In the genomic region with DNA sequence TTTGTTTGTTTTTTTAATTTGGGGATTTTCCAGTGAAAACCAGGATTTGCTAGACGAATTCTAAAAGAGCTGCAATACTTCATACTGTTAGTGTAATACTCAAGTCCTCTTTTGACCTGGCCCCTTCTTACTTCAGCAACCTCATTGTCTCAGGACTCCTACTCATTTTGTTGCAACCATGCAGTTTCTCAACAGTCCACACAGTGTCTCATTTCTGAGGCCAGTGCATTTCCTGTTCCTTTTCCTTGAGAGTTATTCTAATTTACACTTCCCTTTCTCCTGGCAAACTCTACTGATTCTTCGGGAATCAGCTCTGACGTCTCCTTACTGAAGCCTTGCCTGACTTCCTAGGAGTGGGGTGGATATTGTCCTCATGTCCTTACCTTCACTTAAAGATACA, we compare ENCODE assay signal across 19 cellular contexts. TPM values are rescaled to one million over a fixed set of nuclear protein-coding genes. Genes with fewer than 3 reads are reported as not detected.
DNase-seq lines count a peak whose midpoint lies in the region; ATAC-seq, FAIRE-seq and TF ChIP-seq lines count a peak whose summit lies in the region.
"Had no signal": no experiment of that assay in that cellular context is flagged by ENCODE, and none has a peak within 500 bp of the region (broad histone marks: within the 10 kb centered on the region; RNA-seq: fewer than 3 reads in every experiment).

No MANE protein-coding gene starts in this region.

- no peaks in the 10 kb centered on the region for H3K27me3 Mint-ChIP-seq in natural killer cell (ENCODE audit: low read depth in 2 of 2)
- H3K27me3 Mint-ChIP-seq: CD4-positive, alpha-beta T cell had no signal

- no TSS peak for BruUV-seq in K562 (replicated peaks; lab: Mats Ljungman, UMichigan)

- H3K9me3 ChIP-seq in K562 (replicated peaks; ENCODE audit: control insufficient read depth, insufficient read depth, low read depth, low read length) (no peaks in the 10 kb centered on the region), lower lobe of right lung (no peaks in the 10 kb centered on the region)
- H3K9me3 ChIP-seq: gastroesophageal sphincter, thoracic aorta had no signal

- H3K4me3 Mint-ChIP-seq in natural killer cell = no peak overlapping the region
- H3K4me3 Mint-ChIP-seq: CD4-positive, alpha-beta T cell had no signal

- no peak overlapping the region for H3K9ac ChIP-seq in K562 (ENCODE audit: insufficient read depth in 1 of 2, low read depth in 2 of 2, low read length in 2 of 2)

- peaks cover 25% of the 10 kb centered on the region for H3K36me3 Mint-ChIP-seq in natural killer cell

- H3K79me2 ChIP-seq in K562 (ENCODE audit: control insufficient read depth, insufficient read depth, low read length) = no peaks in the 10 kb centered on the region

- in situ Hi-C loops in K562 (cut with MboI) = no loop called here

- no peak for TF ChIP-seq CTCF in K562 (IDR thresholded peaks at IDR 0.05 in 2 of 3, conservative IDR thresholded peaks at IDR 0.05 in 1 of 3; ENCODE audit: insufficient read depth in 2 of 3, low read depth in 1 of 3, low read length in 3 of 3)
- TF ChIP-seq CTCF in lower lobe of right lung (IDR thresholded peaks at IDR 0.05) = no peak
- TF ChIP-seq CTCF in GM10266 (IDR thresholded peaks at IDR 0.05; ENCODE audit: control insufficient read depth, insufficient read depth, low read depth, missing control alignments) = no peak
- TF ChIP-seq CTCF in natural killer cell (IDR thresholded peaks at IDR 0.05) = no peak

- FAIRE-seq in K562 (lab: Jason Lieb, UNC) = peak; percentile 15
- FAIRE-seq: GM18507, HTR-8/SVneo had no signal

- H3K27ac Mint-ChIP-seq in natural killer cell = peak overlapping the region in 1 of 2 donors; percentile 5
- H3K27ac Mint-ChIP-seq: CD4-positive, alpha-beta T cell had no signal

- no peaks in the 10 kb centered on the region for H3K9me1 ChIP-seq in K562 (ENCODE audit: control insufficient read depth, insufficient read depth, low read length)

- no peaks in the 10 kb centered on the region for H3K9me3 Mint-ChIP-seq in natural killer cell
- H3K9me3 Mint-ChIP-seq: CD4-positive, alpha-beta T cell had no signal

- H3K27me3 ChIP-seq in K562 (ENCODE audit: control insufficient read depth in 2 of 2, insufficient read depth in 2 of 2, low read length in 2 of 2) (no peaks in the 10 kb centered on the region), lower lobe of right lung (ENCODE audit: low read depth) (no peaks in the 10 kb centered on the region)
- H3K27me3 ChIP-seq: gastroesophageal sphincter had no signal

- no peak overlapping the region for H3K4me2 ChIP-seq in K562 (ENCODE audit: insufficient read depth, low read length)

- intact Hi-C loops in K562 (cut with micrococcal nuclease) = no loop called here
- intact Hi-C loops in lower lobe of right lung (cut with DNase I) = no loop called here
- intact Hi-C loops in natural killer cell (cut with micrococcal nuclease) = no loop called here

- ATAC-seq in K562 (peak; percentile 60), lower lobe of right lung (peak; percentile 65 to 68), natural killer cell (no peak)
- ATAC-seq: gastroesophageal sphincter had no signal

- no peak for TF ChIP-seq POLR2A in K562 (conservative IDR thresholded peaks at IDR 0.05)

- no peak overlapping the region for H2AFZ ChIP-seq in K562 (ENCODE audit: low read depth, low read length)

- 61% methylated on average over 2 of the region's 3 CpGs for WGBS in K562 (ENCODE audit: insufficient coverage, low coverage, missing lambda C conversion rate)

- no peak for TF ChIP-seq EP300 in K562 (IDR thresholded peaks at IDR 0.05; ENCODE audit: low read length)

- H3K4me1 ChIP-seq in K562 (replicated peaks in 1 of 2; ENCODE audit: control insufficient read depth in 2 of 2, insufficient read depth in 2 of 2, low read length in 2 of 2) = no peaks in the 10 kb centered on the region
- no peaks in the 10 kb centered on the region for H3K4me1 ChIP-seq in lower lobe of right lung
- H3K4me1 ChIP-seq: gastroesophageal sphincter had no signal

- POLR2A ChIA-PET in K562 (lab: Yijun Ruan, JAX) = no interaction called here

- no peak overlapping the region for H3K4me3 ChIP-seq in K562
- no peak overlapping the region for H3K4me3 ChIP-seq in lower lobe of right lung
- H3K4me3 ChIP-seq: coronary artery, gastroesophageal sphincter, thoracic aorta had no signal

- CTCF ChIA-PET in K562 (lab: Yijun Ruan, JAX; ENCODE audit: low intra/inter-chr PET ratio) = no interaction called here

- no peaks in the 10 kb centered on the region for H4K20me1 ChIP-seq in K562 (replicated peaks; ENCODE audit: control insufficient read depth, insufficient read depth, low read length)

- no peak for TF ChIP-seq RAD21 in K562 (CRISPR knock-in tag; conservative IDR thresholded peaks at IDR 0.05 in 1 of 2, IDR thresholded peaks at IDR 0.05 in 1 of 2)

- peak; percentile 13 for DNase-seq in COLO829 (ENCODE audit: low spot score)
- peak; percentile 10 for DNase-seq in LHCN-M2 (ENCODE audit: low read depth)
- no peak for DNase-seq in K562 (ENCODE audit: extremely low read depth in 1 of 4, low spot score in 3 of 4)
- no peak for DNase-seq in lower lobe of right lung
- DNase-seq in T-helper 2 cell = no peak
- no peak for DNase-seq in GM10266 (ENCODE audit: extremely low spot score)
- DNase-seq in NCI-H1048 (lab: John Stamatoyannopoulos, UW) = no peak
- DNase-seq in natural killer cell = no peak
- DNase-seq: CD4-positive, alpha-beta T cell; GDM1; islet precursor cell; NCI-H1436; NCI-H526 treated with DMSO at 0.1 percent for 48 hours; SHP77 treated with DMSO at 0.1 percent for 48 hours had no signal

- H3K27ac ChIP-seq in K562 (ENCODE audit: extremely low read depth, low read depth, low read length) = no peak overlapping the region
- H3K27ac ChIP-seq in lower lobe of right lung = no peak overlapping the region
- H3K27ac ChIP-seq: coronary artery, gastroesophageal sphincter, thoracic aorta had no signal

- peaks cover 14% of the 10 kb centered on the region; the same call in 1 of the 3 replicates for H3K36me3 ChIP-seq in K562 (ENCODE audit: control insufficient read depth, insufficient read depth, low read length)
- peaks cover 67% of the 10 kb centered on the region for H3K36me3 ChIP-seq in lower lobe of right lung

- peaks cover 0 to 3% of the 10 kb centered on the region in 2 donors for H3K4me1 Mint-ChIP-seq in natural killer cell

TF ChIP-seq in K562, 482 proteins besides CTCF, POLR2A, EP300 and RAD21:
- TF ChIP-seq ZNF586 (CRISPR knock-in tag; conservative IDR thresholded peaks at IDR 0.05) (no peak), PHF21A (IDR thresholded peaks at IDR 0.05; ENCODE audit: borderline replicate concordance, low read depth) (no peak), TAF9B (IDR thresholded peaks at IDR 0.05; ENCODE audit: partially characterized antibody) (no peak), GATAD2A (IDR thresholded peaks at IDR 0.05) (no peak), DDX20 (tag; IDR thresholded peaks at IDR 0.05; ENCODE audit: low read depth) (no peak)

RNA-seq across cellular contexts. Expression of gene NSUN3, which starts 35.6 kb away (rescaled TPM):
- 8.5 and 9.0 TPM in 2 replicates for total RNA-seq in LHCN-M2 (2014; rRNA removed)
- polyA plus RNA-seq in LHCN-M2 (2012) = 3.7 TPM
- total RNA-seq in K562 (2011; cell fraction: chromatin; rRNA removed; ENCODE audit: low replicate concordance) = 29.8 and 34.9 TPM in 2 replicates
- total RNA-seq in K562 (2011; cell fraction: nucleolus; rRNA removed) = 8.5 and 20.7 TPM in 2 replicates
- 23.6 and 24.1 TPM in 2 replicates for total RNA-seq in K562 (2011; cell fraction: nucleoplasm; rRNA removed)
- 4.4 and 4.9 TPM in 2 replicates for total RNA-seq in K562 (2014; rRNA removed)
- 10.8 and 10.9 TPM in 2 replicates for total RNA-seq in K562 (2014; rRNA removed; fragmentation: Illumina TruSeq; extraction: Trizol)
- 9.2 and 12.3 TPM in 2 replicates for total RNA-seq in K562 (2015; rRNA removed; fragmentation: Illumina TruSeq; extraction: Trizol)
- 5.4 and 6.3 TPM in 2 replicates for total RNA-seq in K562 (2021)
- polyA plus RNA-seq in K562 (2011; rRNA removed) = 7.3 and 7.6 TPM in 2 replicates
- 4.0 and 4.1 TPM in 2 replicates for polyA plus RNA-seq in K562 (2011; cell fraction: cytosol; rRNA removed)
- 6.9 and 11.9 TPM in 2 replicates for polyA plus RNA-seq in K562 (2011; cell fraction: nucleus; rRNA removed)
- polyA plus RNA-seq in K562 (2012) = 6.1 and 6.2 TPM in 2 replicates
- 6.5 and 9.9 TPM in 2 replicates for polyA plus RNA-seq in K562 (2014; fragmentation: Illumina TruSeq; extraction: Trizol)
- polyA plus RNA-seq in K562 (2014; fragmentation: Nextera tagmentation; extraction: Ambion mirVana) = 1 to 10 TPM; 6.9 to 8.1 TPM
- polyA plus RNA-seq in K562 (2014; rRNA removed) = 5.2 and 7.7 TPM in 2 replicates
- polyA minus RNA-seq in K562 (2011; rRNA and poly(A)+ RNA removed) = 9.5 and 11.5 TPM in 2 replicates
- polyA minus RNA-seq in K562 (2011; cell fraction: cytosol; rRNA and poly(A)+ RNA removed) = 2.3 and 6.2 TPM in 2 replicates
- 16.8 and 19.4 TPM in 2 replicates for polyA minus RNA-seq in K562 (2011; cell fraction: nucleus; rRNA and poly(A)+ RNA removed)
- 18.0 TPM for total RNA-seq in lower lobe of right lung
- 10 to 100 TPM; 24.0 to 32.4 (median 28.6) TPM for total RNA-seq in natural killer cell

RNA-seq across cellular contexts. Expression of gene DHFR2, which starts 35.8 kb away (rescaled TPM):
- 3.5 and 4.2 TPM in 2 replicates for total RNA-seq in LHCN-M2 (2014; rRNA removed)
- 1.5 TPM for polyA plus RNA-seq in LHCN-M2 (2012)
- total RNA-seq in K562 (2011; cell fraction: chromatin; rRNA removed; ENCODE audit: low replicate concordance) = 0.44 and 2.5 TPM in 2 replicates
- 0.92 and 1.5 TPM in 2 replicates for total RNA-seq in K562 (2011; cell fraction: nucleolus; rRNA removed)
- 1.3 and 1.5 TPM in 2 replicates for total RNA-seq in K562 (2011; cell fraction: nucleoplasm; rRNA removed)
- total RNA-seq in K562 (2014; rRNA removed) = 0.57 and 0.64 TPM in 2 replicates
- 1.6 and 2.3 TPM in 2 replicates for total RNA-seq in K562 (2014; rRNA removed; fragmentation: Illumina TruSeq; extraction: Trizol)
- total RNA-seq in K562 (2015; rRNA removed; fragmentation: Illumina TruSeq; extraction: Trizol) = 1.4 and 1.7 TPM in 2 replicates
- 1.1 and 1.4 TPM in 2 replicates for total RNA-seq in K562 (2021)
- 1.4 and 1.6 TPM in 2 replicates for polyA plus RNA-seq in K562 (2011; rRNA removed)
- 0.31 and 0.59 TPM in 2 replicates for polyA plus RNA-seq in K562 (2011; cell fraction: cytosol; rRNA removed)
- polyA plus RNA-seq in K562 (2011; cell fraction: nucleus; rRNA removed) = 0.65 and 0.87 TPM in 2 replicates
- 1.2 and 1.4 TPM in 2 replicates for polyA plus RNA-seq in K562 (2012)
- 1.4 TPM in 2 replicates for polyA plus RNA-seq in K562 (2014; fragmentation: Illumina TruSeq; extraction: Trizol)
- under 1 TPM; 0.68 to 0.83 TPM for polyA plus RNA-seq in K562 (2014; fragmentation: Nextera tagmentation; extraction: Ambion mirVana)
- polyA plus RNA-seq in K562 (2014; rRNA removed) = 0.82 and 1.1 TPM in 2 replicates
- polyA minus RNA-seq in K562 (2011; rRNA and poly(A)+ RNA removed) = 1.5 and 2.3 TPM in 2 replicates
- polyA minus RNA-seq in K562 (2011; cell fraction: cytosol; rRNA and poly(A)+ RNA removed) = 1.0 TPM in 2 replicates
- 1.2 and 2.3 TPM in 2 replicates for polyA minus RNA-seq in K562 (2011; cell fraction: nucleus; rRNA and poly(A)+ RNA removed)
- total RNA-seq in lower lobe of right lung = 9.2 TPM
- 1 to 10 TPM; 2.5 to 5.0 (median 3.9) TPM for total RNA-seq in natural killer cell

Comparison
In these comparisons a context has a peak if more than half of its experiments do, and no peak if none do; other contexts are left out.
1. DNase-seq: peak in COLO829 (single experiment) and LHCN-M2 (single experiment); none in K562 (0 of 4), lower lobe of right lung (single experiment), T-helper 2 cell (0 of 5), GM10266 (single experiment), NCI-H1048 (single experiment) and natural killer cell (single experiment).
2. ATAC-seq: peak in K562 (single experiment) and lower lobe of right lung (2 of 2); none in natural killer cell (0 of 3).